1 cellular context compared by ENCODE assay signal in genomic region chr7:133560900-133561299, GRCh38.
TF ChIP-seq lines count a peak whose summit lies in the region.

No MANE protein-coding gene starts in this region.

TF ChIP-seq in IMR-90, 13 proteins besides CTCF, POLR2A, EP300 and RAD21 (continued from another document):
- TF ChIP-seq, protein P1, sequence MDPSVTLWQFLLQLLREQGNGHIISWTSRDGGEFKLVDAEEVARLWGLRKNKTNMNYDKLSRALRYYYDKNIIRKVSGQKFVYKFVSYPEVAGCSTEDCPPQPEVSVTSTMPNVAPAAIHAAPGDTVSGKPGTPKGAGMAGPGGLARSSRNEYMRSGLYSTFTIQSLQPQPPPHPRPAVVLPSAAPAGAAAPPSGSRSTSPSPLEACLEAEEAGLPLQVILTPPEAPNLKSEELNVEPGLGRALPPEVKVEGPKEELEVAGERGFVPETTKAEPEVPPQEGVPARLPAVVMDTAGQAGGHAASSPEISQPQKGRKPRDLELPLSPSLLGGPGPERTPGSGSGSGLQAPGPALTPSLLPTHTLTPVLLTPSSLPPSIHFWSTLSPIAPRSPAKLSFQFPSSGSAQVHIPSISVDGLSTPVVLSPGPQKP (IDR thresholded peaks at IDR 0.05; ENCODE audit: borderline replicate concordance, low read depth, low read length) = no peak
- no peak for TF ChIP-seq USF2 (IDR thresholded peaks at IDR 0.05; ENCODE audit: low read depth, low read length)
- TF ChIP-seq RFX5 (IDR thresholded peaks at IDR 0.05; ENCODE audit: low read depth, low read length) = no peak
- no peak for TF ChIP-seq CEBPB (IDR thresholded peaks at IDR 0.05; ENCODE audit: low read depth, low read length)
- no peak for TF ChIP-seq MAZ (IDR thresholded peaks at IDR 0.05; ENCODE audit: borderline replicate concordance, low read depth, low read length)
- no peak for TF ChIP-seq SMC3 (IDR thresholded peaks at IDR 0.05; ENCODE audit: low read depth, low read length)
- TF ChIP-seq CHD1 (IDR thresholded peaks at IDR 0.05; ENCODE audit: low read depth, low read length) = no peak
- TF ChIP-seq BHLHE40 (IDR thresholded peaks at IDR 0.05; ENCODE audit: low read depth, low read length) = no peak
- TF ChIP-seq FOS (IDR thresholded peaks at IDR 0.05; ENCODE audit: low read depth, low read length) = no peak
